In the genomic region with DNA sequence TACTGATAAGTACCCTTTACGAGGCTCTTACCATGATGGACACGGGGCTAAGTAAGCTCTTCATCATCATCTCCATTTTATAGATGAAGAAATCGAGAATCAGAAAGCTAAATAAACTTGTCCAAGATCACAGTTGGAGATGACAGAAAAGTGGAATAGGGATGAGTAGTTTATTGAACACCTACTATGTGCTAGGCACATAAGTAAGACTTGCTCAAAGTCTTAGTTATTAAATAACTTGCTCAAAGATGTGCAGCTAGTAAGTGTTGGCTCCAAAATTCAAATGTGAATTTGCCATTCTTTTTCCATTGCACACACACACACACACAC, we compare ENCODE assay signal across 9 cellular contexts. TPM values are rescaled to one million over a fixed set of nuclear protein-coding genes. Genes with fewer than 3 reads are reported as not detected.
DNase-seq lines count a peak whose midpoint lies in the region; ATAC-seq and TF ChIP-seq lines count a peak whose summit lies in the region.
"Had no signal": no experiment of that assay in that cellular context is flagged by ENCODE, and none has a peak within 500 bp of the region (broad histone marks: within the 10 kb centered on the region; RNA-seq: fewer than 3 reads in every experiment).

No MANE protein-coding gene starts in this region.

- intact Hi-C loops in CD4-positive, alpha-beta T cell (cut with DNase I, micrococcal nuclease), result loop anchor here in 1 of 2 experiments (5.0 to 10.0 kb wide), 3 partner anchors 238 to 1033 kb away; partner anchors contain the start of genes ARPC5 and SMG7

- peak overlapping the region; percentile 75 for H3K4me2 ChIP-seq in neural progenitor cell

- no peaks in the 10 kb centered on the region for H3K36me3 ChIP-seq in neural progenitor cell

- H4K20me1 ChIP-seq in neural progenitor cell (ENCODE audit: low read depth), result no peaks in the 10 kb centered on the region

- no peak overlapping the region for H3K9ac ChIP-seq in neural progenitor cell

- POLR2A ChIA-PET in CD4-positive, alpha-beta T cell (lab: Charles Lee), result interaction anchor here (1.1 to 4.9 kb wide), 4 partner anchors 11 to 184 kb away, joined by 4 to 55 read pairs (median 21); partner anchors contain the start of gene RNASEL

- CTCF ChIA-PET in CD4-positive, alpha-beta T cell (lab: Charles Lee), result interaction anchor here (1.2 to 15.9 kb wide), 2 partner anchors 9 to 182 kb away, joined by 6 to 370 read pairs; partner anchors contain the start of gene NPL

- H3K4me1 ChIP-seq in neural progenitor cell, result peaks cover 36% of the 10 kb centered on the region

- H3F3A ChIP-seq in neural progenitor cell (ENCODE audit: low read depth), result peaks cover 17% of the 10 kb centered on the region

- H3K27ac Mint-ChIP-seq in CD4-positive, alpha-beta T cell, result no peak overlapping the region
- H3K27ac Mint-ChIP-seq in central memory CD8-positive, alpha-beta T cell (ENCODE audit: low read depth), result no peak overlapping the region
- H3K27ac Mint-ChIP-seq in neural progenitor cell, result no peak overlapping the region
- no peak overlapping the region for H3K27ac Mint-ChIP-seq in chondrocyte (ENCODE audit: unreplicated experiment)

- H2AFZ ChIP-seq in neural progenitor cell (replicated peaks), result no peak overlapping the region

- no peak for TF ChIP-seq CTCF in CD4-positive, alpha-beta T cell (IDR thresholded peaks at IDR 0.05)
- no peak for TF ChIP-seq CTCF in HFF-Myc (IDR thresholded peaks at IDR 0.05; ENCODE audit: low read depth, low read length, missing control alignments)
- no peak for TF ChIP-seq CTCF in neural progenitor cell (IDR thresholded peaks at IDR 0.05)
- no peak for TF ChIP-seq CTCF in chondrocyte (IDR thresholded peaks at IDR 0.05)

- no peaks in the 10 kb centered on the region for H3K27me3 ChIP-seq in CD4-positive, alpha-beta T cell (ENCODE audit: control insufficient read depth, insufficient read depth, low read length)
- peaks cover 35% of the 10 kb centered on the region for H3K27me3 ChIP-seq in neural progenitor cell

- no peaks in the 10 kb centered on the region for H3K79me2 ChIP-seq in neural progenitor cell (ENCODE audit: low read depth)

- H3K27me3 Mint-ChIP-seq in CD4-positive, alpha-beta T cell, result peaks cover 20% of the 10 kb centered on the region
- H3K27me3 Mint-ChIP-seq in central memory CD8-positive, alpha-beta T cell, result peaks cover 33% of the 10 kb centered on the region
- H3K27me3 Mint-ChIP-seq in neural progenitor cell (ENCODE audit: insufficient read depth, low read depth), result peaks cover 20% of the 10 kb centered on the region
- H3K27me3 Mint-ChIP-seq in chondrocyte (ENCODE audit: low read depth), result no peaks in the 10 kb centered on the region

- H3K36me3 Mint-ChIP-seq in CD4-positive, alpha-beta T cell (ENCODE audit: low read depth), result no peaks in the 10 kb centered on the region
- peaks cover 3% of the 10 kb centered on the region for H3K36me3 Mint-ChIP-seq in central memory CD8-positive, alpha-beta T cell (ENCODE audit: insufficient read depth)
- H3K36me3 Mint-ChIP-seq in neural progenitor cell (no peaks in the 10 kb centered on the region), chondrocyte (ENCODE audit: low read depth) (peaks cover 3% of the 10 kb centered on the region)

- peak overlapping the region; percentile 83 for H3K4me3 Mint-ChIP-seq in CD4-positive, alpha-beta T cell
- H3K4me3 Mint-ChIP-seq in central memory CD8-positive, alpha-beta T cell, result peak overlapping the region; percentile 71
- H3K4me3 Mint-ChIP-seq in neural progenitor cell, result peak overlapping the region; percentile 80
- no peak overlapping the region for H3K4me3 Mint-ChIP-seq in chondrocyte (ENCODE audit: unreplicated experiment)

- no peak overlapping the region for H3K27ac ChIP-seq in CD4-positive, alpha-beta T cell (ENCODE audit: low read depth, low read length)
- H3K27ac ChIP-seq in neural progenitor cell, result no peak overlapping the region
- H3K27ac ChIP-seq: VCaP had no signal

- H3K4me1 Mint-ChIP-seq in CD4-positive, alpha-beta T cell (ENCODE audit: low read depth), result no peaks in the 10 kb centered on the region
- H3K4me1 Mint-ChIP-seq in central memory CD8-positive, alpha-beta T cell, result no peaks in the 10 kb centered on the region
- H3K4me1 Mint-ChIP-seq in neural progenitor cell (peaks cover 44% of the 10 kb centered on the region), chondrocyte (ENCODE audit: low read depth) (peaks cover 20% of the 10 kb centered on the region)

- no peaks in the 10 kb centered on the region for H3K9me3 ChIP-seq in CD4-positive, alpha-beta T cell (ENCODE audit: control insufficient read depth, low read length)
- no peaks in the 10 kb centered on the region for H3K9me3 ChIP-seq in neural progenitor cell (ENCODE audit: low read depth)

- DNase-seq in CD4-positive, alpha-beta T cell, result no peak
- DNase-seq in HFF-Myc (ENCODE audit: extremely low read depth, low read depth) (no peak), neural progenitor cell (ENCODE audit: low spot score) (no peak), AG08396 (ENCODE audit: low spot score) (no peak), chondrocyte (ENCODE audit: low spot score) (no peak)
- no peak for DNase-seq in central memory CD8-positive, alpha-beta T cell (ENCODE audit: low spot score in 2 of 2)

- no peaks in the 10 kb centered on the region for H3K9me3 Mint-ChIP-seq in CD4-positive, alpha-beta T cell
- no peaks in the 10 kb centered on the region for H3K9me3 Mint-ChIP-seq in central memory CD8-positive, alpha-beta T cell
- H3K9me3 Mint-ChIP-seq in neural progenitor cell, result no peaks in the 10 kb centered on the region
- H3K9me3 Mint-ChIP-seq in chondrocyte (ENCODE audit: low read depth), result no peaks in the 10 kb centered on the region

- H3K4me3 ChIP-seq in HFF-Myc (replicated peaks; ENCODE audit: low read depth, low read length), result peak overlapping the region; percentile 78
- no peak overlapping the region for H3K4me3 ChIP-seq in neural progenitor cell

- no peak for ATAC-seq in CD4-positive, alpha-beta T cell (ENCODE audit: poor library complexity)
- no peak for ATAC-seq in central memory CD8-positive, alpha-beta T cell (replicated peaks; ENCODE audit: extremely low read depth, poor library complexity, severe bottlenecking)
- no peak for ATAC-seq in GM21367 (IDR thresholded peaks at IDR 0.05; ENCODE audit: unreplicated experiment)
- no peak for ATAC-seq in HG02571 (IDR thresholded peaks at IDR 0.05; ENCODE audit: unreplicated experiment)

RNA-seq across cellular contexts. Expression of gene RGS16, which starts 0.6 kb away (rescaled TPM):
- total RNA-seq in CD4-positive, alpha-beta T cell, result 10 to 100 TPM; 16.3 to 16.4 TPM
- total RNA-seq in neural progenitor cell (ENCODE audit: low replicate concordance) (12.5 and 16.4 TPM in 2 replicates), chondrocyte (0.56 to 7.7 TPM (median 7.0 TPM) in 3 replicates)

RNA-seq across cellular contexts. Expression of gene RNASEL, which starts 15.7 kb away (rescaled TPM):
- total RNA-seq in CD4-positive, alpha-beta T cell, result 1 to 10 TPM; 3.5 to 3.7 TPM
- total RNA-seq in neural progenitor cell (ENCODE audit: low replicate concordance), result 3.6 and 6.2 TPM in 2 replicates
- total RNA-seq in chondrocyte, result 3.5 to 5.2 TPM (median 4.0 TPM) in 3 replicates
